ENCODE assay signal across 24 cellular contexts in the genomic region with DNA sequence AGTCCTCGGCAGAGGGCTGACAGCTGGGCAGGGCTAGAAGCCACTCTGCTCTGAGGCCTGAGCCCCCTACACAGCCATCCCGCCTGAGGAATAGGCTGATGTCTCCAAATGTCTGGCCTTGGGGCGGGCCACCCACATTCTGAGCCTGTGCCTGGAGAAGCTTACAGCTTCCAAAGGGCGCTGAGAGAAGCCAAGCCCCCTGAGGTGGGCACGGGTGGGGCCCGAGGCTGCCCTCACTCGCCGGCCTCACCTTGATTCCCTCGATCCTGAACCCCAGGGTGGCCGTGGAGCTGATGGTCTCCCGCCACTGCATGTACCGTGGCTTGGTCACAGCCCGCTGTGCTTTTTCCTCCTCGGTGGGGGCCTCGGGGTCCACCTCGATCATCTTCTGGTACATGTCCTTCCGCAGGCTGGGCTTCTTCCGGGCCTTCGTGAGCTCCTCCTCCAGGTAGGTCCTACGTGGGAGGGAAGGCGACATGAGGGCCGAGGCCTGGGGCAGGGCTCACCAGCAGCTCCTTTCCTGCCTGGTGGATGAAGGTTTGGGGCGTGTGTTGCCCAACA.
A peak's percentile ranks its signal among the peaks of the same experiment; 100 is the strongest.
DNase-seq lines count a peak whose midpoint lies in the region; ATAC-seq and TF ChIP-seq lines count a peak whose summit lies in the region.
"Had no signal": no experiment of that assay in that cellular context is flagged by ENCODE, and none has a peak within 500 bp of the region (broad histone marks: within the 10 kb centered on the region; RNA-seq: fewer than 3 reads in every experiment).

No MANE protein-coding gene starts in this region.

- no peaks in the 10 kb centered on the region for H3K9me3 ChIP-seq in BLaER1 treated with 17β-estradiol and CSF1 and Interleukin-3, amounts not matched to agents 10 nM and 100 nM (replicated peaks in 1 of 11)
- H3K9me3 ChIP-seq in neuronal stem cell (replicated peaks in 1 of 2; ENCODE audit: control insufficient read depth in 2 of 2, insufficient read depth in 1 of 2, low read depth in 1 of 2, low read length in 2 of 2): no peaks in the 10 kb centered on the region
- H3K9me3 ChIP-seq: ascending aorta, colonic mucosa, HAP-1, left lung, ovary, suprapubic skin had no signal

- no peak overlapping the region for H4K91ac ChIP-seq in neuronal stem cell (ENCODE audit: low read depth, low read length, poor library complexity)

- peak overlapping the region; percentile 92 for H3K27ac Mint-ChIP-seq in effector memory CD8-positive, alpha-beta T cell
- H3K27ac Mint-ChIP-seq: activated T-helper 2 cell treated with anti-CD3 and anti-CD28 coated beads, Interferon-gamma antibody, Interleukin-2, Interleukin-4, amounts not matched to agents 10 μg/mL and 5 μg/mL and 100 μg/mL, durations not matched to agents 14 hours and 24 hours and 36 hours had no signal

- H3K9me3 Mint-ChIP-seq in effector memory CD8-positive, alpha-beta T cell: no peaks in the 10 kb centered on the region
- H3K9me3 Mint-ChIP-seq: activated T-helper 2 cell treated with anti-CD3 and anti-CD28 coated beads, Interferon-gamma antibody, Interleukin-2, Interleukin-4, amounts not matched to agents 10 μg/mL and 5 μg/mL and 100 μg/mL, durations not matched to agents 14 hours and 24 hours and 36 hours had no signal

- H3K18ac ChIP-seq in neuronal stem cell (ENCODE audit: low read length): peak overlapping the region; percentile 65

- no peak overlapping the region for H3K4me3 Mint-ChIP-seq in effector memory CD8-positive, alpha-beta T cell

- H3K36me3 ChIP-seq in BLaER1 treated with 17β-estradiol and CSF1 and Interleukin-3, amounts not matched to agents 10 nM and 100 nM: peaks cover 20 to 59% (median 45%) of the 10 kb centered on the region in 11 experiments; a peak in 20 of 22 replicates
- H3K36me3 ChIP-seq in neuronal stem cell (replicated peaks in 1 of 2; ENCODE audit: control insufficient read depth in 2 of 2, insufficient read depth in 2 of 2, low read length in 2 of 2): peaks cover 0 to 15% of the 10 kb centered on the region in 2 donors
- H3K36me3 ChIP-seq: HAP-1, ovary had no signal

- H3K9ac ChIP-seq in BLaER1 treated with 17β-estradiol and CSF1 and Interleukin-3, amounts not matched to agents 10 nM and 100 nM: peak overlapping the region in 7 of 11 experiments; percentile 8 to 73 (median 62); a peak in 4 of 22 replicates
- no peak overlapping the region for H3K9ac ChIP-seq in neuronal stem cell (ENCODE audit: low read depth, low read length, poor library complexity)

- H3K27me3 ChIP-seq in BLaER1 treated with 17β-estradiol and CSF1 and Interleukin-3, amounts not matched to agents 10 nM and 100 nM: no peaks in the 10 kb centered on the region
- H3K27me3 ChIP-seq in HL-60 (ENCODE audit: insufficient read depth, poor library complexity, severe bottlenecking) (no peaks in the 10 kb centered on the region), neuronal stem cell (ENCODE audit: control insufficient read depth in 3 of 3, insufficient read depth in 3 of 3, low read depth in 1 of 3, low read length in 3 of 3) (no peaks in the 10 kb centered on the region)
- H3K27me3 ChIP-seq: ascending aorta, colonic mucosa, left lung, ovary, suprapubic skin had no signal

- WGBS in neuronal stem cell (ENCODE audit: extremely low coverage in 2 of 2, insufficient read length in 2 of 2, insufficient replicate concordance in 1 of 2), 2 donors: no CpG with 5 or more reads among the region's 23 CpGs

- H2AFZ ChIP-seq in neuronal stem cell (ENCODE audit: low read length): no peak overlapping the region

- peaks cover 66 to 90% (median 81%) of the 10 kb centered on the region in 10 experiments for H3K4me1 ChIP-seq in BLaER1 treated with 17β-estradiol and CSF1 and Interleukin-3, amounts not matched to agents 10 nM and 100 nM
- peaks cover 12 to 23% of the 10 kb centered on the region in 2 donors for H3K4me1 ChIP-seq in neuronal stem cell (ENCODE audit: control insufficient read depth in 2 of 2, insufficient read depth in 1 of 2, low read depth in 1 of 2, low read length in 2 of 2)
- H3K4me1 ChIP-seq: HAP-1 had no signal

- H3K79me1 ChIP-seq in neuronal stem cell (ENCODE audit: low read depth, low read length): no peaks in the 10 kb centered on the region

- POLR2A ChIA-PET in GM10248 (lab: Yijun Ruan, JAX): no interaction called here

- H2BK15ac ChIP-seq in neuronal stem cell (ENCODE audit: low read length): peak overlapping the region; percentile 84

- peaks cover 4 to 83% (median 22%) of the 10 kb centered on the region in 11 experiments; a peak in 17 of 22 replicates for H4K20me1 ChIP-seq in BLaER1 treated with 17β-estradiol and CSF1 and Interleukin-3, amounts not matched to agents 10 nM and 100 nM

- peaks cover 38% of the 10 kb centered on the region in 2 donors for H3K4me1 Mint-ChIP-seq in effector memory CD8-positive, alpha-beta T cell (ENCODE audit: low read depth in 2 of 2)

- H3K36me3 Mint-ChIP-seq in effector memory CD8-positive, alpha-beta T cell (ENCODE audit: insufficient read depth): peaks cover 72% of the 10 kb centered on the region

- H3K4me2 ChIP-seq in BLaER1 treated with 17β-estradiol and CSF1 and Interleukin-3, amounts not matched to agents 10 nM and 100 nM: peak overlapping the region; percentile 80 to 95 (median 91); a peak in 21 of 22 replicates
- H3K4me2 ChIP-seq in neuronal stem cell (ENCODE audit: insufficient read depth, low read length, poor library complexity, severe bottlenecking): no peak overlapping the region

- peak overlapping the region; percentile 10 for H2AK5ac ChIP-seq in neuronal stem cell (ENCODE audit: low read depth, low read length)

- no peak overlapping the region for H4K8ac ChIP-seq in neuronal stem cell (ENCODE audit: low read depth, low read length)

- H3K4me3 ChIP-seq in BLaER1 treated with 17β-estradiol and CSF1 and Interleukin-3, amounts not matched to agents 10 nM and 100 nM: no peak overlapping the region
- H3K4me3 ChIP-seq in HL-60 (replicated peaks; ENCODE audit: insufficient read depth, low read length) (no peak overlapping the region), neuronal stem cell (ENCODE audit: low read length in 2 of 2) (no peak overlapping the region)
- H3K4me3 ChIP-seq: ascending aorta, colonic mucosa, HAP-1, K562, left lung, ovary, suprapubic skin had no signal

- TF ChIP-seq CTCF in HL-60 (IDR thresholded peaks at IDR 0.05; ENCODE audit: insufficient read depth, low read length) (no peak), GM10248 (IDR thresholded peaks at IDR 0.05; ENCODE audit: control extremely low read depth, extremely low read depth, low read depth, missing control alignments) (no peak)

- ATAC-seq in effector memory CD8-positive, alpha-beta T cell (replicated peaks): no peak
- ATAC-seq in GM21619 (IDR thresholded peaks at IDR 0.05; ENCODE audit: unreplicated experiment): no peak
- ATAC-seq: K562, left lung had no signal

- no peak for DNase-seq in HL-60 (ENCODE audit: low read depth in 1 of 2, low spot score in 1 of 2)
- no peak for DNase-seq in effector memory CD8-positive, alpha-beta T cell
- no peak for DNase-seq in neuronal stem cell (ENCODE audit: low spot score)
- no peak for DNase-seq in activated CD4-positive, alpha-beta T cell treated with anti-CD3 and anti-CD28 coated beads, Interleukin-2, amount 50 U/mL, for 4 hours
- DNase-seq in GM10248 (ENCODE audit: extremely low spot score): no peak
- DNase-seq: activated CD4-positive, CD25-positive, alpha-beta regulatory T cell; activated CD8-positive, alpha-beta memory T cell treated with anti-CD3 and anti-CD28 coated beads for 24 hours; Calu3; colonic mucosa; foreskin melanocyte; NCI-H2029 treated with DMSO at 0.1 percent for 48 hours; NCI-H510A; SHP77 treated with DMSO at 0.1 percent for 48 hours; stimulated activated CD4-positive, alpha-beta T cell treated with anti-CD3 and anti-CD28 coated beads, Interleukin-4, amount 100 ng/mL, for 24 hours; T-helper 2 cell had no signal

- H3K27me3 Mint-ChIP-seq in effector memory CD8-positive, alpha-beta T cell: no peaks in the 10 kb centered on the region

- CTCF ChIA-PET in GM10248 (lab: Yijun Ruan, JAX): interaction anchor here (1.0 to 4.2 kb wide), 7 partner anchors 8 to 187 kb away, joined by 3 to 35 read pairs (median 4); no protein-coding TSS in a partner anchor

- peak overlapping the region; percentile 57 for H2BK120ac ChIP-seq in neuronal stem cell (ENCODE audit: low read depth, low read length)

- no peak overlapping the region for H3K23ac ChIP-seq in neuronal stem cell (ENCODE audit: low read depth, low read length, poor library complexity)

- no peak overlapping the region for H2BK5ac ChIP-seq in neuronal stem cell (ENCODE audit: low read length)

- H3K4ac ChIP-seq in neuronal stem cell (ENCODE audit: low read length): no peak overlapping the region

- H2BK12ac ChIP-seq in neuronal stem cell (ENCODE audit: low read length): no peak overlapping the region

- peak overlapping the region in 4 of 11 experiments; percentile 72 to 78 (median 74); a peak in 6 of 22 replicates for H3K27ac ChIP-seq in BLaER1 treated with 17β-estradiol and CSF1 and Interleukin-3, amounts not matched to agents 10 nM and 100 nM
- peak overlapping the region; percentile 96 for H3K27ac ChIP-seq in HL-60 (replicated peaks)
- H3K27ac ChIP-seq in neuronal stem cell (replicated peaks; ENCODE audit: low read length): no peak overlapping the region
- H3K27ac ChIP-seq: ascending aorta, colonic mucosa, left lung, suprapubic skin had no signal

- H3K14ac ChIP-seq in neuronal stem cell (ENCODE audit: low read length): peak overlapping the region; percentile 57
